ENCODE assay signal across 13 cellular contexts in the genomic region with DNA sequence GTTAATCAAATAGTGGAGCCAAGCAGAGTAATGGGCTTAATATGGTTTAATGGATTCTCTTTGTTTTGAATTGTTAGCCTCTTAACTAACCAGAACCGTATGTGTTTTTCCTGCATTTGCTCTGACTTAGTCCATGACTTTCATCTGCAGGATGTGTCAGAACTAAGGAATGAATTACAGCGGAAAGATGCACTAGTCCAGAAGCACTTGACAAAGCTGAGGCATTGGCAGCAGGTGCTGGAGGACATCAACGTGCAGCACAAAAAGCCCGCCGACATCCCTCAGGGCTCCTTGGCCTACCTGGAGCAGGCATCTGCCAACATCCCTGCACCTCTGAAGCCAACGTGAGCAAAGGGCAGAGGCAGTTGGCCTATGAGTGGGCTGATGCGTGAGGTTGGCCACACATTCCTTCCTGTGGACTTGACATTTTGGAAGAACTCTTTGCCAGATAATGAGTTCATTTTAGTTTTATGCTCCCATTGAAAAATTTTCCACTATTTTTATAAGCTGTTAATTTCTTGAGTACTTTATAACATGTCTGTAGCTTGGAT. TPM values are rescaled to one million over a fixed set of nuclear protein-coding genes. Genes with fewer than 3 reads are reported as not detected.
DNase-seq lines count a peak whose midpoint lies in the region; ATAC-seq and TF ChIP-seq lines count a peak whose summit lies in the region.
"Had no signal": no experiment of that assay in that cellular context is flagged by ENCODE, and none has a peak within 500 bp of the region (broad histone marks: within the 10 kb centered on the region; RNA-seq: fewer than 3 reads in every experiment).

No MANE protein-coding gene starts in this region.

- H3K4me3 Mint-ChIP-seq in activated CD8-positive, alpha-beta memory T cell treated with anti-CD3 and anti-CD28 coated beads, Interleukin-2, amount 10 ng/mL, durations not matched to agents 7 days and 5 days: no peak overlapping the region
- no peak overlapping the region for H3K4me3 Mint-ChIP-seq in activated T-helper 17 cell treated with anti-CD3 and anti-CD28 coated beads, Interleukin-2, amount 50 U/mL, for 72 hours
- H3K4me3 Mint-ChIP-seq in neural crest cell: no peak overlapping the region
- H3K4me3 Mint-ChIP-seq: CD4-positive, alpha-beta memory T cell had no signal

- TF ChIP-seq CTCF in neural crest cell (conservative IDR thresholded peaks at IDR 0.05): no peak
- TF ChIP-seq CTCF in GM10248 (IDR thresholded peaks at IDR 0.05; ENCODE audit: control extremely low read depth, extremely low read depth, low read depth, missing control alignments): no peak

- POLR2A ChIA-PET in GM10248 (lab: Yijun Ruan, JAX): no interaction called here

- CTCF ChIA-PET in activated CD8-positive, alpha-beta memory T cell treated with anti-CD3 and anti-CD28 coated beads, Interleukin-2, amount 10 ng/mL, durations not matched to agents 7 days and 5 days (lab: Charles Lee): no interaction called here
- CTCF ChIA-PET in GM10248 (lab: Yijun Ruan, JAX): interaction anchor here (0.9 to 1.1 kb wide), 2 partner anchors 9 to 13 kb away, joined by 3 to 4 read pairs; no protein-coding TSS in a partner anchor

- peaks cover 14% of the 10 kb centered on the region for H3K4me1 Mint-ChIP-seq in activated CD8-positive, alpha-beta memory T cell treated with anti-CD3 and anti-CD28 coated beads, Interleukin-2, amount 10 ng/mL, durations not matched to agents 7 days and 5 days
- peaks cover 13% of the 10 kb centered on the region for H3K4me1 Mint-ChIP-seq in activated T-helper 17 cell treated with anti-CD3 and anti-CD28 coated beads, Interleukin-2, amount 50 U/mL, for 72 hours
- H3K4me1 Mint-ChIP-seq in neural crest cell: peaks cover 5% of the 10 kb centered on the region

- no peak overlapping the region for H3K27ac Mint-ChIP-seq in activated CD8-positive, alpha-beta memory T cell treated with anti-CD3 and anti-CD28 coated beads, Interleukin-2, amount 10 ng/mL, durations not matched to agents 7 days and 5 days
- peak overlapping the region; percentile 67 for H3K27ac Mint-ChIP-seq in activated T-helper 17 cell treated with anti-CD3 and anti-CD28 coated beads, Interleukin-2, amount 50 U/mL, for 72 hours
- peak overlapping the region; percentile 57 for H3K27ac Mint-ChIP-seq in neural crest cell (ENCODE audit: unreplicated experiment)

- no peaks in the 10 kb centered on the region for H3K9me3 Mint-ChIP-seq in activated CD8-positive, alpha-beta memory T cell treated with anti-CD3 and anti-CD28 coated beads, Interleukin-2, amount 10 ng/mL, durations not matched to agents 7 days and 5 days (ENCODE audit: low read depth)
- no peaks in the 10 kb centered on the region for H3K9me3 Mint-ChIP-seq in activated T-helper 17 cell treated with anti-CD3 and anti-CD28 coated beads, Interleukin-2, amount 50 U/mL, for 72 hours
- H3K9me3 Mint-ChIP-seq in neural crest cell: no peaks in the 10 kb centered on the region
- H3K9me3 Mint-ChIP-seq: CD4-positive, alpha-beta memory T cell had no signal

- peak; percentile 43 for DNase-seq in activated CD8-positive, alpha-beta memory T cell treated with anti-CD3 and anti-CD28 coated beads, Interleukin-2, amount 50 U/mL, for 48 hours
- no peak for DNase-seq in activated CD8-positive, alpha-beta memory T cell treated with anti-CD3 and anti-CD28 coated beads, Interleukin-2, amount 10 ng/mL, durations not matched to agents 7 days and 5 days
- DNase-seq in GM04504 (ENCODE audit: low read depth) (peak; percentile 55), neural crest cell (ENCODE audit: low read depth, low spot score) (no peak), GM10248 (ENCODE audit: extremely low spot score) (no peak), NCI-H446 treated with DMSO at 0.1 percent for 48 hours (lab: John Stamatoyannopoulos, UW) (no peak), NCI-H69 (lab: John Stamatoyannopoulos, UW) (no peak)
- DNase-seq: 8988T; CD4-positive, alpha-beta memory T cell; DND-41; NCI-H2227 treated with DMSO at 0.1 percent for 48 hours; NCI-H526 had no signal

- peaks cover 63% of the 10 kb centered on the region for H3K36me3 Mint-ChIP-seq in activated CD8-positive, alpha-beta memory T cell treated with anti-CD3 and anti-CD28 coated beads, Interleukin-2, amount 10 ng/mL, durations not matched to agents 7 days and 5 days
- H3K36me3 Mint-ChIP-seq in activated T-helper 17 cell treated with anti-CD3 and anti-CD28 coated beads, Interleukin-2, amount 50 U/mL, for 72 hours (ENCODE audit: low read depth): peaks cover 100% of the 10 kb centered on the region
- H3K36me3 Mint-ChIP-seq in neural crest cell (ENCODE audit: low read depth): peaks cover 31% of the 10 kb centered on the region

- no peak for ATAC-seq in activated CD8-positive, alpha-beta memory T cell treated with anti-CD3 and anti-CD28 coated beads, Interleukin-2, amount 10 ng/mL, durations not matched to agents 7 days and 5 days
- ATAC-seq in activated T-helper 17 cell treated with anti-CD3 and anti-CD28 coated beads, Interleukin-2, amount 50 U/mL, for 72 hours (replicated peaks): no peak

- H3K27me3 Mint-ChIP-seq in activated CD8-positive, alpha-beta memory T cell treated with anti-CD3 and anti-CD28 coated beads, Interleukin-2, amount 10 ng/mL, durations not matched to agents 7 days and 5 days: no peaks in the 10 kb centered on the region
- H3K27me3 Mint-ChIP-seq in activated T-helper 17 cell treated with anti-CD3 and anti-CD28 coated beads, Interleukin-2, amount 50 U/mL, for 72 hours: no peaks in the 10 kb centered on the region
- H3K27me3 Mint-ChIP-seq in neural crest cell (ENCODE audit: low read depth): no peaks in the 10 kb centered on the region
- H3K27me3 Mint-ChIP-seq: CD4-positive, alpha-beta memory T cell had no signal

RNA-seq across cellular contexts. Expression of a gene that starts 9.1 kb away (rescaled TPM):
- total RNA-seq in activated CD8-positive, alpha-beta memory T cell treated with anti-CD3 and anti-CD28 coated beads, Interleukin-2, amount 10 ng/mL, durations not matched to agents 7 days and 5 days: 10 to 100 TPM; 53.4 to 56.3 TPM
- total RNA-seq in activated T-helper 17 cell treated with anti-CD3 and anti-CD28 coated beads, Interleukin-2, amount 50 U/mL, for 72 hours: 10 to 100 TPM; 50.0 to 50.9 TPM
- total RNA-seq in neural crest cell: 97.8 and 100 TPM in 2 replicates

RNA-seq across cellular contexts. Expression of a gene that starts 46.5 kb away (rescaled TPM):
- 100 to 1,000 TPM; 198 to 249 TPM for total RNA-seq in activated CD8-positive, alpha-beta memory T cell treated with anti-CD3 and anti-CD28 coated beads, Interleukin-2, amount 10 ng/mL, durations not matched to agents 7 days and 5 days
- 100 to 1,000 TPM in 1 of 2 donors, 10 to 100 TPM in 1; 58.8 to 109 TPM for total RNA-seq in activated T-helper 17 cell treated with anti-CD3 and anti-CD28 coated beads, Interleukin-2, amount 50 U/mL, for 72 hours
- 46.7 and 49.0 TPM in 2 replicates for total RNA-seq in neural crest cell

Comparison
In these comparisons a context has a peak if more than half of its experiments do, and no peak if none do; other contexts are left out.
1. DNase-seq: peak in activated CD8-positive, alpha-beta memory T cell treated with anti-CD3 and anti-CD28 coated beads, Interleukin-2, amount 50 U/mL, for 48 hours (single experiment) and GM04504 (single experiment); none in activated CD8-positive, alpha-beta memory T cell treated with anti-CD3 and anti-CD28 coated beads, Interleukin-2, amount 10 ng/mL, durations not matched to agents 7 days and 5 days (single experiment), neural crest cell (single experiment), GM10248 (single experiment), NCI-H446 treated with DMSO at 0.1 percent for 48 hours (single experiment) and NCI-H69 (single experiment).